In the genomic region with DNA sequence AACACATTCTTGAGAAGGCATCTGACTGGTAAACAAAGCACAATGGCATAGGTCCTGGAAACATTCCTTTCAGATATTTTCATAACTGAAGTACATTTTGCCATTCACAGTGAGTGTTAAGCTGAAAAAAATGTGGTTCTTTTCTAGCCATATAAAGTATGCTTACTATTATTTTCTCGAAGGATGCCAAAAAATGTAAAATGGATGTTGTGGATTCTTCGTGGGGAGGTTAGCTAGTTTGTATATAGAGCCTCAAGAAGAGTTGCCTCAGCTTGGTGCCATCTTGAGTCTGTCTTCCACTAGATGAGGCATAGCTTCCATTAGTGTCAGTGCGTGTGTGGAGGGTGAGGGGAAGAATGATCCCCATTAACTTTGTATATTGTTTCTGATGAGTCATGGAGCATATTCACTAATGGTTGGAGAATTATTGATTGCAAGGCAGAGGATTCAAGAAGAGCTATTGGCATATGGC, we compare ENCODE assay signal across 1 cellular context.
TF ChIP-seq lines count a peak whose summit lies in the region.

No MANE protein-coding gene starts in this region.

TF ChIP-seq in K562, 482 proteins besides CTCF, POLR2A, EP300 and RAD21 (continued from another document and continues in another):
- TF ChIP-seq NUFIP1 (IDR thresholded peaks at IDR 0.05; ENCODE audit: partially characterized antibody) (no peak), XRCC4 (IDR thresholded peaks at IDR 0.05; ENCODE audit: extremely low read depth, insufficient read depth, insufficient read length) (no peak), MTF1 (CRISPR knock-in tag; IDR thresholded peaks at IDR 0.05; ENCODE audit: borderline replicate concordance) (no peak), DACH1 (IDR thresholded peaks at IDR 0.05; ENCODE audit: partially characterized antibody) (peak; percentile 46), HDAC2 (IDR thresholded peaks at IDR 0.05) (no peak), YBX1 (IDR thresholded peaks at IDR 0.05) (no peak), ZFP30 (CRISPR knock-in tag; IDR thresholded peaks at IDR 0.05; ENCODE audit: borderline replicate concordance) (no peak), RFX1 (IDR thresholded peaks at IDR 0.05) (no peak), ZFX (CRISPR knock-in tag; IDR thresholded peaks at IDR 0.05) (no peak), HDAC8 (tag; IDR thresholded peaks at IDR 0.05) (no peak), ZNF24 (IDR thresholded peaks at IDR 0.05) (no peak), CBFB (CRISPR knock-in tag; IDR thresholded peaks at IDR 0.05) (no peak), DIDO1 (tag; IDR thresholded peaks at IDR 0.05; ENCODE audit: low read depth) (no peak), BDP1 (IDR thresholded peaks at IDR 0.05; ENCODE audit: insufficient read depth, insufficient read length) (no peak), TEAD4 (IDR thresholded peaks at IDR 0.05; ENCODE audit: low read length) (peak; percentile 38; the same call in 1 of the 2 replicates), TEAD4 (CRISPR knock-in tag; IDR thresholded peaks at IDR 0.05; ENCODE audit: borderline replicate concordance) (no peak), POLR2H (tag; IDR thresholded peaks at IDR 0.05; ENCODE audit: low read depth) (no peak), KDM1A (IDR thresholded peaks at IDR 0.05) (no peak), NCOA2 (IDR thresholded peaks at IDR 0.05; ENCODE audit: partially characterized antibody in 2 of 2) (no peak), TCFL5 (CRISPR knock-in tag; conservative IDR thresholded peaks at IDR 0.05) (no peak), USF1 (CRISPR knock-in tag; IDR thresholded peaks at IDR 0.05) (no peak), HLTF (IDR thresholded peaks at IDR 0.05) (no peak), HNRNPUL1 (IDR thresholded peaks at IDR 0.05; ENCODE audit: low read length) (no peak), ZNF785 (CRISPR knock-in tag; IDR thresholded peaks at IDR 0.05) (no peak), MAZ (CRISPR knock-in tag; conservative IDR thresholded peaks at IDR 0.05 in 1 of 2, IDR thresholded peaks at IDR 0.05 in 1 of 2) (no peak), ZNF232 (CRISPR knock-in tag; IDR thresholded peaks at IDR 0.05) (no peak), FOSL1 (tag; conservative IDR thresholded peaks at IDR 0.05) (peak; percentile 56), THRAP3 (IDR thresholded peaks at IDR 0.05; ENCODE audit: borderline replicate concordance) (no peak), BRD9 (IDR thresholded peaks at IDR 0.05; ENCODE audit: low read depth, partially characterized antibody) (peak; percentile 31), BACH1 (tag; IDR thresholded peaks at IDR 0.05) (0 out of 2 replicates have a peak, but pooled peaks have one; percentile 56), ZNF324 (CRISPR knock-in tag; IDR thresholded peaks at IDR 0.05) (no peak), TAF1 (IDR thresholded peaks at IDR 0.05; ENCODE audit: control insufficient read depth, extremely low read depth, insufficient read depth, low read length, severe bottlenecking) (no peak), POLR2B (IDR thresholded peaks at IDR 0.05; ENCODE audit: low read depth, partially characterized antibody) (no peak), RBBP5 (IDR thresholded peaks at IDR 0.05; ENCODE audit: borderline replicate concordance, insufficient read depth, low read length, poor library complexity, severe bottlenecking) (no peak), MIER1 (IDR thresholded peaks at IDR 0.05; ENCODE audit: low read depth) (no peak), RBM34 (IDR thresholded peaks at IDR 0.05; ENCODE audit: borderline replicate concordance, insufficient read depth, low read length) (no peak), KAT7 (CRISPR knock-in tag; IDR thresholded peaks at IDR 0.05; ENCODE audit: borderline replicate concordance) (no peak), ZSCAN32 (CRISPR knock-in tag; IDR thresholded peaks at IDR 0.05) (no peak), TFAM (CRISPR knock-in tag; conservative IDR thresholded peaks at IDR 0.05) (no peak), ZNF274 (IDR thresholded peaks at IDR 0.05; ENCODE audit: borderline replicate concordance, low read depth, low read length) (no peak), JUN (IDR thresholded peaks at IDR 0.05; ENCODE audit: borderline replicate concordance, low read depth, low read length) (peak; percentile 50; the same call in 1 of the 2 replicates), JUN (CRISPR knock-in tag; IDR thresholded peaks at IDR 0.05; ENCODE audit: borderline replicate concordance) (no peak), CBX1 (IDR thresholded peaks at IDR 0.05; ENCODE audit: low read depth) (no peak), MAFK (IDR thresholded peaks at IDR 0.05; ENCODE audit: low read length) (peak; percentile 49; the same call in 1 of the 2 replicates), ZNF668 (CRISPR knock-in tag; IDR thresholded peaks at IDR 0.05) (no peak), ZNF445 (CRISPR knock-in tag; IDR thresholded peaks at IDR 0.05; ENCODE audit: low read depth) (no peak), ELF2 (CRISPR knock-in tag; IDR thresholded peaks at IDR 0.05) (no peak), PML (IDR thresholded peaks at IDR 0.05; ENCODE audit: low read length) (no peak), KHSRP (IDR thresholded peaks at IDR 0.05) (no peak), KLF6 (CRISPR knock-in tag; IDR thresholded peaks at IDR 0.05; ENCODE audit: borderline replicate concordance) (no peak), SMARCC2 (IDR thresholded peaks at IDR 0.05; ENCODE audit: low read depth) (0 out of 2 replicates have a peak, but pooled peaks have one; percentile 39), USF2 (CRISPR knock-in tag; IDR thresholded peaks at IDR 0.05) (no peak), RAD51 (IDR thresholded peaks at IDR 0.05; ENCODE audit: borderline replicate concordance, low read depth) (no peak), MCM3 (IDR thresholded peaks at IDR 0.05) (no peak), EP400 (IDR thresholded peaks at IDR 0.05) (peak; percentile 48), KLF1 (tag; IDR thresholded peaks at IDR 0.05) (no peak), ZBTB7A (IDR thresholded peaks at IDR 0.05; ENCODE audit: borderline replicate concordance, control insufficient read depth, low read depth, low read length) (no peak), ZNF212 (CRISPR knock-in tag; IDR thresholded peaks at IDR 0.05) (no peak), HDAC3 (IDR thresholded peaks at IDR 0.05; ENCODE audit: borderline replicate concordance, partially characterized antibody) (peak; percentile 53), GABPB2 (CRISPR knock-in tag; conservative IDR thresholded peaks at IDR 0.05) (no peak), ARNT (IDR thresholded peaks at IDR 0.05) (0 out of 4 replicates have a peak, but pooled peaks of 1 of the 2 experiments have one; percentile 33), TEAD2 (tag; IDR thresholded peaks at IDR 0.05) (no peak)
- TF ChIP-seq, protein P1, sequence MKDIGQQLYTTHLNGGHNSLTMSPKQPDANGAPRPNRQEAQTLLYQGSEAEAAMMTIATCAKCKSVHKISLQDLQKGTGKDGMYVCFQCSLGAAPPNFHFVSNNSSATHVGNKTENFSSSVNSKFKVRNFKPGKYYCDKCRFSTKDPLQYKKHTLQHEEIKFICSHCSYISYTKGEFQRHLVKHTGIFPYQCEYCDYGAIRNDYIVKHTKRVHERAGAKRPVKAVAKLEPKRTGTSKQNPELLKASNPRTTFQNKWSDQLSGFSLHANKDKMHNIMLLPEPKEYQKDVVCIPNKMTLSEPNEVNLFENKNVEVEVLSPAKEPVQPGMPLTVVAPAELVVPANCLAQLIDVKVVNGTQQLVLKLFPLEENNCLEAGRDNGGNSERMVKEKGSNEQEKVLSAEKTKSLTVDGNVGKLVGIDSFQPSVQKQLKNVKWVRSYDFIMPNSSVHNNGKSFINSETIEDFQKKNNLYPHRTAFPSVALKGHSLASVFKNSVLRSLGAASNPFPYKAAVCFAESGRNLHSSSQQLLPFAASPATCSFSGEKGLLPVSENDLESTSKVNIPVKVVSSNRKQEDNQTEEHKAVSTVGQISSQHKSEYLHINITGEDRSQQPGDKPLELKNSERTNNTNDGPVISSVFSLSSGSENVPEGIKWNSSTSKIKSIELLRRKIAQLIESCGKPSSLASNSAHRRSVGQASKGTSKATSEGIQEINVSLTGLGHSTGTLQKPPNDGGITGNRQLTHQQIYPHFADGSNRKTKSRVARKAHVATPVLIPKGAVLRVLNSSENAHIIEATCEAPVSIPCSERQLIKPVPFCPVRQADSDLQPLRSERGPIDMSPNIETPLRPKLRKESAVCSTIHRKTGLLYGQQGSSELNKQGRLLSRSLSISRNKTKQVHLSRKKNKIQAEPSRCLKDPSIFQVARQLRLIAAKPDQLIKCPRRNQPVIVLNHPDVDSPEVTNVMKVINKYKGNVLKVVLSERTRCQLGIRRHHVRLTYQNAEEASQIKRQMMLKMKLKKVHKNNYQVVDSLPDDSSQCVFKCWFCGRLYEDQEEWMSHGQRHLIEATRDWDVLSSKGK (CRISPR knock-in tag; IDR thresholded peaks at IDR 0.05) = no peak
- TF ChIP-seq, protein P2, sequence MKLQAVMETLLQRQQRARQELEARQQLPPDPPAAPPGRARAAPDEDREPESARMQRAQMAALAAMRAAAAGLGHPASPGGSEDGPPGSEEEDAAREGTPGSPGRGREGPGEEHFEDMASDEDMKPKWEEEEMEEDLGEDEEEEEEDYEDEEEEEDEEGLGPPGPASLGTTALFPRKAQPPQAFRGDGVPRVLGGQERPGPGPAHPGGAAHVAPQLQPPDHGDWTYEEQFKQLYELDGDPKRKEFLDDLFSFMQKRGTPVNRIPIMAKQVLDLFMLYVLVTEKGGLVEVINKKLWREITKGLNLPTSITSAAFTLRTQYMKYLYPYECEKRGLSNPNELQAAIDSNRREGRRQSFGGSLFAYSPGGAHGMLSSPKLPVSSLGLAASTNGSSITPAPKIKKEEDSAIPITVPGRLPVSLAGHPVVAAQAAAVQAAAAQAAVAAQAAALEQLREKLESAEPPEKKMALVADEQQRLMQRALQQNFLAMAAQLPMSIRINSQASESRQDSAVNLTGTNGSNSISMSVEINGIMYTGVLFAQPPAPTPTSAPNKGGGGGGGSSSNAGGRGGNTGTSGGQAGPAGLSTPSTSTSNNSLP (IDR thresholded peaks at IDR 0.05; ENCODE audit: borderline replicate concordance, low read depth, low read length) = no peak
- TF ChIP-seq, protein P3, sequence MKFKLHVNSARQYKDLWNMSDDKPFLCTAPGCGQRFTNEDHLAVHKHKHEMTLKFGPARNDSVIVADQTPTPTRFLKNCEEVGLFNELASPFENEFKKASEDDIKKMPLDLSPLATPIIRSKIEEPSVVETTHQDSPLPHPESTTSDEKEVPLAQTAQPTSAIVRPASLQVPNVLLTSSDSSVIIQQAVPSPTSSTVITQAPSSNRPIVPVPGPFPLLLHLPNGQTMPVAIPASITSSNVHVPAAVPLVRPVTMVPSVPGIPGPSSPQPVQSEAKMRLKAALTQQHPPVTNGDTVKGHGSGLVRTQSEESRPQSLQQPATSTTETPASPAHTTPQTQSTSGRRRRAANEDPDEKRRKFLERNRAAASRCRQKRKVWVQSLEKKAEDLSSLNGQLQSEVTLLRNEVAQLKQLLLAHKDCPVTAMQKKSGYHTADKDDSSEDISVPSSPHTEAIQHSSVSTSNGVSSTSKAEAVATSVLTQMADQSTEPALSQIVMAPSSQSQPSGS (CRISPR knock-in tag; IDR thresholded peaks at IDR 0.05) = no peak
- TF ChIP-seq, protein P4, sequence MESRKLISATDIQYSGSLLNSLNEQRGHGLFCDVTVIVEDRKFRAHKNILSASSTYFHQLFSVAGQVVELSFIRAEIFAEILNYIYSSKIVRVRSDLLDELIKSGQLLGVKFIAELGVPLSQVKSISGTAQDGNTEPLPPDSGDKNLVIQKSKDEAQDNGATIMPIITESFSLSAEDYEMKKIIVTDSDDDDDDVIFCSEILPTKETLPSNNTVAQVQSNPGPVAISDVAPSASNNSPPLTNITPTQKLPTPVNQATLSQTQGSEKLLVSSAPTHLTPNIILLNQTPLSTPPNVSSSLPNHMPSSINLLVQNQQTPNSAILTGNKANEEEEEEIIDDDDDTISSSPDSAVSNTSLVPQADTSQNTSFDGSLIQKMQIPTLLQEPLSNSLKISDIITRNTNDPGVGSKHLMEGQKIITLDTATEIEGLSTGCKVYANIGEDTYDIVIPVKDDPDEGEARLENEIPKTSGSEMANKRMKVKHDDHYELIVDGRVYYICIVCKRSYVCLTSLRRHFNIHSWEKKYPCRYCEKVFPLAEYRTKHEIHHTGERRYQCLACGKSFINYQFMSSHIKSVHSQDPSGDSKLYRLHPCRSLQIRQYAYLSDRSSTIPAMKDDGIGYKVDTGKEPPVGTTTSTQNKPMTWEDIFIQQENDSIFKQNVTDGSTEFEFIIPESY (CRISPR knock-in tag; IDR thresholded peaks at IDR 0.05) = no peak
- TF ChIP-seq, protein P5, sequence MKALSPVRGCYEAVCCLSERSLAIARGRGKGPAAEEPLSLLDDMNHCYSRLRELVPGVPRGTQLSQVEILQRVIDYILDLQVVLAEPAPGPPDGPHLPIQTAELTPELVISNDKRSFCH (CRISPR knock-in tag; IDR thresholded peaks at IDR 0.05) = no peak
- TF ChIP-seq, protein P5 (tag; IDR thresholded peaks at IDR 0.05) = peak; percentile 48; the same call in 1 of the 2 replicates
- TF ChIP-seq, protein P6, sequence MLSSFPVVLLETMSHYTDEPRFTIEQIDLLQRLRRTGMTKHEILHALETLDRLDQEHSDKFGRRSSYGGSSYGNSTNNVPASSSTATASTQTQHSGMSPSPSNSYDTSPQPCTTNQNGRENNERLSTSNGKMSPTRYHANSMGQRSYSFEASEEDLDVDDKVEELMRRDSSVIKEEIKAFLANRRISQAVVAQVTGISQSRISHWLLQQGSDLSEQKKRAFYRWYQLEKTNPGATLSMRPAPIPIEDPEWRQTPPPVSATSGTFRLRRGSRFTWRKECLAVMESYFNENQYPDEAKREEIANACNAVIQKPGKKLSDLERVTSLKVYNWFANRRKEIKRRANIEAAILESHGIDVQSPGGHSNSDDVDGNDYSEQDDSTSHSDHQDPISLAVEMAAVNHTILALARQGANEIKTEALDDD (IDR thresholded peaks at IDR 0.05) = 0 out of 2 replicates have a peak, but pooled peaks have one; percentile 29
